ENCODE assay signal across 35 cellular contexts in genomic region chr1:15448877-15449462, GRCh38. TPM values are rescaled to one million over a fixed set of nuclear protein-coding genes. Genes with fewer than 3 reads are reported as not detected.
"Had no signal": no experiment of that assay in that cellular context is flagged by ENCODE, and none has a peak within 500 bp of the region (broad histone marks: within the 10 kb centered on the region; RNA-seq: fewer than 3 reads in every experiment).

No MANE protein-coding gene starts in this region.

- H3K27me3 ChIP-seq: ovary, testis, upper lobe of right lung, uterus had no signal

- H3K4me1 ChIP-seq: parathyroid adenoma, psoas muscle, suprapubic skin, tibial artery, transverse colon, upper lobe of right lung, uterus had no signal

- H3K36me3 ChIP-seq: neutrophil, ovary, spleen, suprapubic skin, tibial artery, transverse colon, upper lobe of right lung, uterus had no signal

- H3K27ac ChIP-seq: neutrophil, ovary, parathyroid adenoma, psoas muscle, skin epidermis, spleen, suprapubic skin, testis, tibial artery, transverse colon, upper lobe of right lung, uterus had no signal

- DNase-seq: naive B cell; naive thymus-derived CD8-positive, alpha-beta T cell; nephron progenitor cell; occipital lobe; ovary; psoas muscle; spleen; stimulated activated CD4-positive, alpha-beta T cell treated with anti-CD3 and anti-CD28 coated beads, Interleukin-12 subunit alpha, Interleukin-12 subunit beta, amount 100 ng/mL, for 4 hours; stimulated activated CD4-positive, alpha-beta T cell treated with anti-CD3 and anti-CD28 coated beads, Interleukin-1b, Interleukin-23, amount 100 ng/mL, for 48 hours; stimulated activated CD4-positive, alpha-beta T cell treated with anti-CD3 and anti-CD28 coated beads, Interleukin-4, amount 100 ng/mL, for 1 hour; stimulated activated CD4-positive, alpha-beta T cell treated with anti-CD3 and anti-CD28 coated beads, Interleukin-4, amount 100 ng/mL, for 4 hours; stimulated activated CD8-positive, alpha-beta memory T cell treated with anti-CD3 and anti-CD28 coated beads, Interleukin-4, amount 100 ng/mL, for 48 hours; stimulated activated naive CD4-positive, alpha-beta T cell; stimulated activated naive CD8-positive, alpha-beta T cell treated with anti-CD3 and anti-CD28 coated beads, Interleukin-15, amount 100 ng/mL, for 72 hours; stimulated activated naive CD8-positive, alpha-beta T cell treated with anti-CD3 and anti-CD28 coated beads, Interleukin-15, Interleukin-2, amounts not matched to agents 100 U/mL and 50 U/mL, for 24 hours; substantia nigra; testis; tibial artery; transverse colon; upper lobe of right lung; uterus had no signal

- ATAC-seq: naive thymus-derived CD8-positive, alpha-beta T cell; natural killer cell treated with Interleukin-12 subunit alpha and Interleukin-12 subunit beta and Interleukin-15 and Interleukin-18, amount 100 ng/mL, for 72 hours; psoas muscle; right cardiac atrium; sciatic nerve; stimulated activated memory B cell treated with anti-CD40 and anti-IgM and Interleukin-4, amounts not matched to agents 10 μg/mL and 1 μg/mL and 100 μg/mL, for 72 hours; stimulated activated naive CD8-positive, alpha-beta T cell treated with anti-CD3 and anti-CD28 coated beads, Interleukin-15, amount 100 ng/mL, for 72 hours; stimulated activated naive CD8-positive, alpha-beta T cell treated with anti-CD3 and anti-CD28 coated beads, Interleukin-15, Interleukin-2, amounts not matched to agents 100 U/mL and 50 U/mL, for 24 hours; upper lobe of right lung had no signal

- H3K9me3 ChIP-seq: neutrophil, ovary, psoas muscle, spleen, suprapubic skin, testis, tibial artery, transverse colon, upper lobe of right lung had no signal

- H3K79me2 ChIP-seq: parathyroid adenoma had no signal

- H3K4me3 ChIP-seq: ovary, psoas muscle, skin epidermis, smooth muscle cell, spleen, suprapubic skin, testis, tibial artery, transverse colon, upper lobe of right lung, uterus had no signal

- H3K9ac ChIP-seq: parathyroid adenoma had no signal

- H3K4me2 ChIP-seq: smooth muscle cell had no signal

- H2AFZ ChIP-seq: parathyroid adenoma had no signal

RNA-seq across cellular contexts. Expression of gene CELA2A, which starts 7.6 kb away (rescaled TPM):
- total RNA-seq: naive thymus-derived CD8-positive, alpha-beta T cell; natural killer cell treated with Interleukin-12 subunit alpha and Interleukin-12 subunit beta and Interleukin-15 and Interleukin-18, amount 100 ng/mL, for 72 hours; neural crest cell; occipital lobe; osteoblast; progenitor cell of endocrine pancreas; renal cortical epithelial cell; right cardiac atrium; suprapubic skin; transverse colon; upper lobe of right lung; urinary bladder; uterus had no signal
- polyA plus RNA-seq: naive thymus-derived CD8-positive, alpha-beta T cell; right cardiac atrium; smooth muscle cell; urinary bladder had no signal

RNA-seq across cellular contexts. Expression of gene CTRC, which starts 10.7 kb away (rescaled TPM):
- total RNA-seq: occipital lobe, osteoblast, renal cortical epithelial cell, smooth muscle cell, urinary bladder had no signal
- polyA plus RNA-seq: ovary, right cardiac atrium had no signal

RNA-seq across cellular contexts. Expression of gene CELA2B, which starts 26.9 kb away (rescaled TPM):
- total RNA-seq: naive thymus-derived CD8-positive, alpha-beta T cell; natural killer cell treated with Interleukin-12 subunit alpha and Interleukin-12 subunit beta and Interleukin-15 and Interleukin-18, amount 100 ng/mL, for 72 hours; neural crest cell; occipital lobe; progenitor cell of endocrine pancreas; renal cortical epithelial cell; right cardiac atrium; sciatic nerve; smooth muscle cell; spleen; suprapubic skin; transverse colon; upper lobe of right lung; uterus had no signal
- polyA plus RNA-seq: naive thymus-derived CD8-positive, alpha-beta T cell; ovary; psoas muscle; right cardiac atrium; smooth muscle cell; urinary bladder had no signal
